ENCODE assay signal across 17 cellular contexts in the genomic region with DNA sequence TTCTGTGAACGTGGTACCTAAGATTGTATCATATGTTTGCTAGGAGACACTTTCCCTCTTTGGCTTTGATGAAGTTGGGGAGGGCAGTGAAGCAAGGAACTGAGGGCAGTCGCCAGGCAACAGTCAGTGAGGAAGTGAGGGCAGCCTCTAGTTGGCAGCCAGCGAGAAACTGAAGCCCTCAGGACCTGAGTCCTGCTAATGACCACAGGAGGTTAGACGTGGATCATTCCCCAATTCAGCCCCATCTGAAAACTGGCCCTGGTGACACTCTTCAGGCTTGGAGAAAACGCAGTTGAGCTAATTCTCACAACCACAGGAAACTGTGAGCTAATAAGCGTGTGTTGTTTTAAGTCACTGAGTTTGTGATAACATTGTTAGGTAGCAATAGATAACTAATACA.
"Had no signal": no experiment of that assay in that cellular context is flagged by ENCODE, and none has a peak within 500 bp of the region (broad histone marks: within the 10 kb centered on the region; RNA-seq: fewer than 3 reads in every experiment).

No MANE protein-coding gene starts in this region.

- ATAC-seq: activated T-helper 17 cell treated with anti-CD3 and anti-CD28 coated beads, Interleukin-2, amount 50 U/mL, for 72 hours; T-cell had no signal

- H3K27me3 ChIP-seq: adrenal gland, esophagus squamous epithelium, neutrophil, right atrium auricular region had no signal

- H3K36me3 ChIP-seq: adrenal gland, esophagus squamous epithelium, neutrophil, right atrium auricular region had no signal

- H3K4me3 ChIP-seq: adrenal gland, esophagus squamous epithelium, lung, right atrium auricular region had no signal

- H3K9me3 ChIP-seq: adrenal gland, esophagus squamous epithelium, neutrophil had no signal

- H3K4me1 ChIP-seq: adrenal gland, esophagus squamous epithelium, right atrium auricular region had no signal

- H3K27ac ChIP-seq: adrenal gland, esophagus squamous epithelium, neutrophil, right atrium auricular region, VCaP had no signal

- DNase-seq: activated CD4-positive, alpha-beta T cell treated with anti-CD3 and anti-CD28 coated beads for 1 hour; activated CD4-positive, alpha-beta T cell treated with anti-CD3 and anti-CD28 coated beads, Interleukin-2, amount 50 U/mL, for 4 hours; adrenal gland; esophagus squamous epithelium; foreskin fibroblast; head of caudate nucleus; naive B cell; stimulated activated CD4-positive, alpha-beta T cell treated with anti-CD3 and anti-CD28 coated beads, Interleukin-4, amount 100 ng/mL, for 24 hours; stimulated activated naive CD4-positive, alpha-beta T cell; T-cell; T1000; trophoblast cell had no signal
